Comparison of ENCODE assay signal across 24 cellular contexts in genomic region chr11:92322225-92322624, GRCh38.
A peak's percentile ranks its signal among the peaks of the same experiment; 100 is the strongest.
DNase-seq lines count a peak whose midpoint lies in the region; ATAC-seq and TF ChIP-seq lines count a peak whose summit lies in the region.
"Had no signal": no experiment of that assay in that cellular context is flagged by ENCODE, and none has a peak within 500 bp of the region (broad histone marks: within the 10 kb centered on the region; RNA-seq: fewer than 3 reads in every experiment).

No MANE protein-coding gene starts in this region.

- no peak overlapping the region for H3K9ac ChIP-seq in PC-3 (ENCODE audit: low read length)

- H3F3A ChIP-seq in PC-3 (ENCODE audit: low read length, unreplicated experiment) = no peaks in the 10 kb centered on the region

- TF ChIP-seq CTCF in PC-3 (conservative IDR thresholded peaks at IDR 0.05; ENCODE audit: low read depth, low read length) (no peak), epithelial cell of esophagus (IDR thresholded peaks at IDR 0.05; ENCODE audit: insufficient read depth, low read depth, low read length, missing control alignments) (no peak), osteocyte (IDR thresholded peaks at IDR 0.05) (no peak), type B pancreatic cell (conservative IDR thresholded peaks at IDR 0.05) (no peak)

- CTCF ChIA-PET in PC-3 (lab: Charles Lee) = no interaction called here

- H3K27ac ChIP-seq in PC-3 (ENCODE audit: low read length) = no peak overlapping the region
- H3K27ac ChIP-seq: cardiac muscle cell, left lung, vagina had no signal

- H3K27ac Mint-ChIP-seq in osteocyte (ENCODE audit: unreplicated experiment) (peak overlapping the region; percentile 21), type B pancreatic cell (no peak overlapping the region)
- H3K27ac Mint-ChIP-seq: activated naive CD4-positive, alpha-beta T cell treated with anti-CD3 and anti-CD28 coated beads, Interleukin-2, amount 50 U/mL, for 72 hours; activated T-cell treated with anti-CD3 and anti-CD28 coated beads, Interleukin-2, amount 50 U/mL, for 24 hours; H9 had no signal

- POLR2A ChIA-PET in PC-3 (lab: Charles Lee; ENCODE audit: unreplicated experiment) = no interaction called here

- H2AFZ ChIP-seq in PC-3 (ENCODE audit: low read length) = no peak overlapping the region

- H3K4me1 ChIP-seq in PC-3 (ENCODE audit: insufficient read depth, low read length) = no peaks in the 10 kb centered on the region
- H3K4me1 ChIP-seq: left lung, vagina had no signal

- no peaks in the 10 kb centered on the region for H3K27me3 ChIP-seq in PC-3 (ENCODE audit: low read length)
- H3K27me3 ChIP-seq: cardiac muscle cell, left lung, vagina had no signal

- intact Hi-C loops in PC-3 (cut with micrococcal nuclease) = no loop called here

- H3K36me3 ChIP-seq in PC-3 (ENCODE audit: low read depth, low read length) = no peaks in the 10 kb centered on the region
- H3K36me3 ChIP-seq: cardiac muscle cell, left lung, vagina had no signal

- no peak overlapping the region for H3K4me2 ChIP-seq in PC-3 (ENCODE audit: low read length)

- no peaks in the 10 kb centered on the region for H3K9me3 ChIP-seq in PC-3 (ENCODE audit: low read length)
- H3K9me3 ChIP-seq: vagina had no signal

- H3K36me3 Mint-ChIP-seq in osteocyte (ENCODE audit: unreplicated experiment) = no peaks in the 10 kb centered on the region
- peaks cover 12% of the 10 kb centered on the region for H3K36me3 Mint-ChIP-seq in type B pancreatic cell
- H3K36me3 Mint-ChIP-seq: activated naive CD4-positive, alpha-beta T cell treated with anti-CD3 and anti-CD28 coated beads, Interleukin-2, amount 50 U/mL, for 72 hours had no signal

- no TSS peak for BruUV-seq in PC-3 (replicated peaks; lab: Mats Ljungman, UMichigan)

- peaks cover 7% of the 10 kb centered on the region for H3K9me3 Mint-ChIP-seq in osteocyte (ENCODE audit: unreplicated experiment)
- peaks cover 13% of the 10 kb centered on the region for H3K9me3 Mint-ChIP-seq in type B pancreatic cell
- H3K9me3 Mint-ChIP-seq: activated T-cell treated with anti-CD3 and anti-CD28 coated beads, Interleukin-2, amount 50 U/mL, for 24 hours had no signal

- H3K4me3 Mint-ChIP-seq in osteocyte (ENCODE audit: unreplicated experiment) = no peak overlapping the region
- no peak overlapping the region for H3K4me3 Mint-ChIP-seq in type B pancreatic cell
- H3K4me3 Mint-ChIP-seq: activated T-cell treated with anti-CD3 and anti-CD28 coated beads, Interleukin-2, amount 50 U/mL, for 24 hours; H9 had no signal

- H3K4me1 Mint-ChIP-seq in osteocyte (ENCODE audit: unreplicated experiment) = peaks cover 12% of the 10 kb centered on the region
- peaks cover 4% of the 10 kb centered on the region for H3K4me1 Mint-ChIP-seq in type B pancreatic cell (ENCODE audit: unreplicated experiment)

- H3K4me3 ChIP-seq in PC-3 (ENCODE audit: low read length) (no peak overlapping the region), epithelial cell of esophagus (ENCODE audit: low read length) (no peak overlapping the region)
- H3K4me3 ChIP-seq: cardiac muscle cell, left lung, vagina had no signal

- H4K20me1 ChIP-seq in PC-3 (ENCODE audit: low read length) = no peaks in the 10 kb centered on the region

- ATAC-seq in PC-3 = no peak
- ATAC-seq: activated naive CD4-positive, alpha-beta T cell treated with anti-CD3 and anti-CD28 coated beads, Interleukin-2, amount 50 U/mL, for 72 hours; left lung; sciatic nerve had no signal

- DNase-seq in GM03348 (ENCODE audit: low spot score) = peak; percentile 31
- peak; percentile 42 for DNase-seq in PC-3
- peak; percentile 31 for DNase-seq in epithelial cell of esophagus (ENCODE audit: low read depth)
- DNase-seq in osteocyte (ENCODE audit: extremely low spot score, unreplicated experiment) = no peak
- no peak for DNase-seq in OCI-M2 (lab: John Stamatoyannopoulos, UW; ENCODE audit: unreplicated experiment)
- no peak for DNase-seq in type B pancreatic cell (ENCODE audit: extremely low spot score, unreplicated experiment)
- no peak for DNase-seq in NCI-H187 treated with DMSO at 0.1 percent for 48 hours (lab: John Stamatoyannopoulos, UW)
- no peak for DNase-seq in C1 segment of cervical spinal cord (lab: John Stamatoyannopoulos, UW)
- DNase-seq: activated T-cell treated with anti-CD3 and anti-CD28 coated beads, Interleukin-2, amount 50 U/mL, for 24 hours; AML-193; Calu3; effector CD8-positive, alpha-beta T cell; GDM1; H9; Karpas-422; left lung; NCI-H1417 treated with DMSO at 0.1 percent for 48 hours; occipital lobe; RPMI8226; stimulated activated CD4-positive, alpha-beta T cell treated with anti-CD3 and anti-CD28 coated beads, Interleukin-2, amount 100 ng/mL, for 24 hours had no signal

- H3K27me3 Mint-ChIP-seq in osteocyte (ENCODE audit: unreplicated experiment) (no peaks in the 10 kb centered on the region), type B pancreatic cell (no peaks in the 10 kb centered on the region)

- no peaks in the 10 kb centered on the region for H3K9me2 ChIP-seq in PC-3 (replicated peaks; ENCODE audit: low read length)

- no peaks in the 10 kb centered on the region for H3K79me2 ChIP-seq in PC-3 (ENCODE audit: low read length)

Comparison
In these comparisons a context has a peak if more than half of its experiments do, and no peak if none do; other contexts are left out.
1. DNase-seq: peak in GM03348 (single experiment), PC-3 (single experiment) and epithelial cell of esophagus (single experiment); none in osteocyte (single experiment), OCI-M2 (single experiment), type B pancreatic cell (single experiment), NCI-H187 treated with DMSO at 0.1 percent for 48 hours (single experiment) and C1 segment of cervical spinal cord (0 of 14).